13 cellular contexts compared by ENCODE assay signal in the genomic region with DNA sequence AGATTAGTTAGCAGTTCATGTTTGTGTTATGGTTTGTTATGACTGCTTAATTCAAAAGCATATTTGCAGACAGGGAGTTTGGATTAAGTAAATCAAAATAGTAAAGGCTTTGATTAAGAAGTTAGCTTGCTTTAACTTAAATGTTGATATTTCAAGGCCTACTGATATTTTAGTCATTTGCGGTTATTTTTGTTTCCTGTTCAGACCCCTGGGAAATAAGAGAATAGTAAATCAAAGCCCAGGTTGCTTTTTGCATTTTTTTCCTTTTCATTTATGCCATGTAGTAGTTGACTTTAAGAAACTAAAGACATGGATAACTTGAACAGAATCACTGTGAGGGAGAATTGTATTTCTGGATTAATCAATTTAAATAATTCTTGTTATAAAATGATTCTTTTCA.
"Had no signal": no experiment of that assay in that cellular context is flagged by ENCODE, and none has a peak within 500 bp of the region (broad histone marks: within the 10 kb centered on the region; RNA-seq: fewer than 3 reads in every experiment).

No MANE protein-coding gene starts in this region.

- H3K4me1 ChIP-seq: foreskin keratinocyte, right atrium auricular region, uterus had no signal

- ATAC-seq: activated CD4-positive, CD25-positive, alpha-beta regulatory T cell treated with anti-CD3 and anti-CD28 coated beads, Interleukin-2, amount 50 U/mL, for 24 hours; activated T-cell treated with anti-CD3 and anti-CD28 coated beads, Interleukin-2, amount 50 U/mL, for 4 hours; foreskin keratinocyte had no signal

- H3K4me3 ChIP-seq: right atrium auricular region, transverse colon, uterus had no signal

- H3K27me3 ChIP-seq: foreskin keratinocyte, right atrium auricular region, transverse colon, uterus had no signal

- H3K27ac ChIP-seq: epithelial cell of prostate, foreskin keratinocyte, right atrium auricular region, transverse colon, uterus had no signal

- H3K36me3 ChIP-seq: right atrium auricular region, transverse colon, uterus had no signal

- H3K9me3 ChIP-seq: right atrium auricular region, transverse colon, uterus had no signal

- DNase-seq: activated CD4-positive, alpha-beta T cell treated with anti-CD3 and anti-CD28 coated beads, Interleukin-2, amount 10 ng/mL, durations not matched to agents 7 days and 5 days; activated CD8-positive, alpha-beta memory T cell treated with anti-CD3 and anti-CD28 coated beads, Interleukin-2, amount 50 U/mL, for 4 hours; activated naive CD4-positive, alpha-beta T cell treated with anti-CD3 and anti-CD28 coated beads for 36 hours; activated T-cell treated with anti-CD3 and anti-CD28 coated beads, Interleukin-2, amount 50 U/mL, for 4 hours; endodermal cell; foreskin keratinocyte; kidney glomerular epithelial cell; stimulated activated CD4-positive, alpha-beta T cell treated with anti-CD3 and anti-CD28 coated beads, Interleukin-2, amount 100 ng/mL, for 24 hours; transverse colon; uterus had no signal
